ENCODE assay signal across 12 cellular contexts in genomic region chr12:14186193-14186502, GRCh38.
"Had no signal": no experiment of that assay in that cellular context is flagged by ENCODE, and none has a peak within 500 bp of the region (broad histone marks: within the 10 kb centered on the region; RNA-seq: fewer than 3 reads in every experiment).

No MANE protein-coding gene starts in this region.

- H3K4me1 Mint-ChIP-seq: activated naive CD8-positive, alpha-beta T cell treated with anti-CD3 and anti-CD28 coated beads, Interleukin-2, amount 10 ng/mL, durations not matched to agents 7 days and 5 days had no signal

- H3K36me3 Mint-ChIP-seq: activated CD4-positive, alpha-beta memory T cell treated with anti-CD3 and anti-CD28 coated beads for 36 hours; activated naive CD8-positive, alpha-beta T cell treated with anti-CD3 and anti-CD28 coated beads, Interleukin-2, amount 10 ng/mL, durations not matched to agents 7 days and 5 days; stimulated activated naive B cell treated with anti-CD40 and anti-IgM and Interleukin-4, amounts not matched to agents 10 μg/mL and 1 μg/mL and 100 μg/mL, for 72 hours had no signal

- H3K4me3 Mint-ChIP-seq: activated CD4-positive, alpha-beta memory T cell treated with anti-CD3 and anti-CD28 coated beads for 36 hours; activated naive CD8-positive, alpha-beta T cell treated with anti-CD3 and anti-CD28 coated beads, Interleukin-2, amount 10 ng/mL, durations not matched to agents 7 days and 5 days; mesothelial cell of epicardium; T-helper 17 cell had no signal

- H3K27ac Mint-ChIP-seq: activated CD4-positive, alpha-beta memory T cell treated with anti-CD3 and anti-CD28 coated beads for 36 hours; activated naive CD8-positive, alpha-beta T cell treated with anti-CD3 and anti-CD28 coated beads, Interleukin-2, amount 10 ng/mL, durations not matched to agents 7 days and 5 days; T-helper 17 cell had no signal

- DNase-seq: activated gamma-delta T cell treated with Interleukin-2 at 50 U/mL for 16 hours; activated naive CD8-positive, alpha-beta T cell treated with anti-CD3 and anti-CD28 coated beads, Interleukin-2, amount 10 ng/mL, durations not matched to agents 7 days and 5 days; lower lobe of right lung; right lobe of liver; T-helper 17 cell; upper lobe of right lung had no signal

- H3K27ac ChIP-seq: dorsolateral prefrontal cortex, esophagus muscularis mucosa, lower lobe of right lung, prostate gland, right lobe of liver, upper lobe of right lung had no signal

- H3K9me3 Mint-ChIP-seq: activated CD4-positive, alpha-beta memory T cell treated with anti-CD3 and anti-CD28 coated beads for 36 hours; activated naive CD8-positive, alpha-beta T cell treated with anti-CD3 and anti-CD28 coated beads, Interleukin-2, amount 10 ng/mL, durations not matched to agents 7 days and 5 days; stimulated activated naive B cell treated with anti-CD40 and anti-IgM and Interleukin-4, amounts not matched to agents 10 μg/mL and 1 μg/mL and 100 μg/mL, for 72 hours had no signal
